In genomic region chr6:17240803-17241500, GRCh38 we compare ENCODE assay signal across 29 cellular contexts. TPM values are rescaled to one million over a fixed set of nuclear protein-coding genes. Genes with fewer than 3 reads are reported as not detected.
"Had no signal": no experiment of that assay in that cellular context is flagged by ENCODE, and none has a peak within 500 bp of the region (broad histone marks: within the 10 kb centered on the region; RNA-seq: fewer than 3 reads in every experiment).

No MANE protein-coding gene starts in this region.

- H3K4me3 ChIP-seq: adrenal gland, Peyer's patch, SJCRH30 had no signal

- H3K4me2 ChIP-seq: SK-N-SH had no signal

- H3K27me3 ChIP-seq: Peyer's patch, SJCRH30 had no signal

- ATAC-seq: activated CD4-positive, alpha-beta T cell treated with anti-CD3 and anti-CD28 coated beads for 36 hours had no signal

- H3K27ac ChIP-seq: adrenal gland, Peyer's patch, RWPE1, SJCRH30, VCaP had no signal

- H3K9me3 ChIP-seq: adrenal gland, Peyer's patch, SJCRH30 had no signal

- H3K9ac ChIP-seq: SK-N-SH had no signal

- DNase-seq: activated CD4-positive, alpha-beta memory T cell treated with anti-CD3 and anti-CD28 coated beads, Interleukin-2, amount 10 ng/mL, durations not matched to agents 7 days and 5 days; activated CD4-positive, alpha-beta T cell treated with anti-CD3 and anti-CD28 coated beads for 36 hours; activated CD4-positive, alpha-beta T cell treated with anti-CD3 and anti-CD28 coated beads, Interleukin-2, amount 50 U/mL, for 1 hour; activated CD8-positive, alpha-beta memory T cell treated with anti-CD3 and anti-CD28 coated beads, Interleukin-2, amount 50 U/mL, for 4 hours; activated naive CD4-positive, alpha-beta T cell treated with anti-CD3 and anti-CD28 coated beads, Interleukin-2, amount 50 U/mL, for 16 hours; activated naive CD8-positive, alpha-beta T cell treated with anti-CD3 and anti-CD28 coated beads, Interleukin-2, amount 10 ng/mL, durations not matched to agents 7 days and 5 days; adrenal gland; anterior cingulate cortex; cerebellar nuclear complex; MM.1S; NCI-H1092 treated with DMSO at 0.1 percent for 48 hours; NCI-H1417 treated with DMSO at 0.1 percent for 48 hours; NCI-H1694; NCI-H2029; NCI-H2107; NCI-H2171 treated with DMSO at 0.1 percent for 48 hours; NCI-H226; NCI-H526; NCI-H82; Peyer's patch; Right ventricle myocardium superior; SJCRH30; SK-N-SH; T-helper 2 cell; T1000 had no signal

- FAIRE-seq: colon had no signal

- H3K36me3 ChIP-seq: adrenal gland, Peyer's patch, SJCRH30 had no signal

- H3K4me1 ChIP-seq: adrenal gland, Peyer's patch, SJCRH30 had no signal

RNA-seq across cellular contexts. Expression of gene RBM24, which starts 40.2 kb away (rescaled TPM):
- total RNA-seq: activated CD4-positive, alpha-beta memory T cell treated with anti-CD3 and anti-CD28 coated beads, Interleukin-2, amount 10 ng/mL, durations not matched to agents 7 days and 5 days; activated CD4-positive, alpha-beta T cell treated with anti-CD3 and anti-CD28 coated beads for 36 hours; activated CD8-positive, alpha-beta memory T cell treated with anti-CD3 and anti-CD28 coated beads for 36 hours; activated naive CD8-positive, alpha-beta T cell treated with anti-CD3 and anti-CD28 coated beads, Interleukin-2, amount 10 ng/mL, durations not matched to agents 7 days and 5 days had no signal
